Comparison of ENCODE assay signal across 26 cellular contexts in genomic region chr9:86809151-86809550, GRCh38.
DNase-seq lines count a peak whose midpoint lies in the region; ATAC-seq, FAIRE-seq and TF ChIP-seq lines count a peak whose summit lies in the region.
"Had no signal": no experiment of that assay in that cellular context is flagged by ENCODE, and none has a peak within 500 bp of the region (broad histone marks: within the 10 kb centered on the region; RNA-seq: fewer than 3 reads in every experiment).

No MANE protein-coding gene starts in this region.

- H4K20me1 ChIP-seq in neural progenitor cell (ENCODE audit: low read depth), result no peaks in the 10 kb centered on the region
- H4K20me1 ChIP-seq: BLaER1 treated with 17β-estradiol and CSF1 and Interleukin-3, amounts not matched to agents 10 nM and 100 nM had no signal

- no peak overlapping the region for H3K4me3 ChIP-seq in neural progenitor cell
- H3K4me3 ChIP-seq in trophoblast cell (ENCODE audit: low read depth, low read length), result no peak overlapping the region
- no peak overlapping the region for H3K4me3 ChIP-seq in pancreas
- H3K4me3 ChIP-seq: A549; BLaER1 treated with 17β-estradiol and CSF1 and Interleukin-3, amounts not matched to agents 10 nM and 100 nM; GM12878 had no signal

- no peak for FAIRE-seq in pancreas (lab: Jason Lieb, UNC)
- FAIRE-seq: A549, GM12878, GM12892, GM18507 had no signal

- no peaks in the 10 kb centered on the region for H3K79me1 ChIP-seq in trophoblast cell (ENCODE audit: low read length)

- H3K4me2 ChIP-seq in neural progenitor cell, result no peak overlapping the region
- no peak overlapping the region for H3K4me2 ChIP-seq in trophoblast cell (ENCODE audit: low read length)
- H3K4me2 ChIP-seq: A549; BLaER1 treated with 17β-estradiol and CSF1 and Interleukin-3, amounts not matched to agents 10 nM and 100 nM had no signal

- H3K9me3 Mint-ChIP-seq in nephron (no peaks in the 10 kb centered on the region), neural progenitor cell (peaks cover 3% of the 10 kb centered on the region), endothelial cell (ENCODE audit: unreplicated experiment) (no peaks in the 10 kb centered on the region)
- H3K9me3 Mint-ChIP-seq: CD4-positive, alpha-beta T cell; CD8-positive, alpha-beta T cell had no signal

- H3K9ac ChIP-seq in neural progenitor cell, result no peak overlapping the region
- H3K9ac ChIP-seq in trophoblast cell (ENCODE audit: low read length), result no peak overlapping the region
- H3K9ac ChIP-seq: BLaER1 treated with 17β-estradiol and CSF1 and Interleukin-3, amounts not matched to agents 10 nM and 100 nM had no signal

- no peaks in the 10 kb centered on the region for H3F3A ChIP-seq in neural progenitor cell (ENCODE audit: low read depth)

- H2AFZ ChIP-seq in neural progenitor cell (replicated peaks) (no peak overlapping the region), trophoblast cell (ENCODE audit: insufficient read depth, low read length, poor library complexity) (no peak overlapping the region)

- H3K23ac ChIP-seq in trophoblast cell (ENCODE audit: low read length), result no peak overlapping the region

- no peaks in the 10 kb centered on the region for H3K36me3 Mint-ChIP-seq in nephron (ENCODE audit: low read depth)
- H3K36me3 Mint-ChIP-seq in neural progenitor cell, result no peaks in the 10 kb centered on the region
- H3K36me3 Mint-ChIP-seq in endothelial cell (ENCODE audit: low read depth, unreplicated experiment), result no peaks in the 10 kb centered on the region
- H3K36me3 Mint-ChIP-seq: CD8-positive, alpha-beta T cell had no signal

- no peak overlapping the region for H2BK12ac ChIP-seq in trophoblast cell (ENCODE audit: low read length)

- TF ChIP-seq CTCF in nephron (IDR thresholded peaks at IDR 0.05; ENCODE audit: unreplicated experiment in 3 of 3) (no peak), neural progenitor cell (IDR thresholded peaks at IDR 0.05) (no peak), endothelial cell (IDR thresholded peaks at IDR 0.05; ENCODE audit: unreplicated experiment) (no peak), pancreas (IDR thresholded peaks at IDR 0.05) (no peak)

- no peaks in the 10 kb centered on the region for H3K36me3 ChIP-seq in neural progenitor cell
- H3K36me3 ChIP-seq in trophoblast cell (ENCODE audit: control insufficient read depth in 1 of 2, insufficient read depth in 2 of 2, low read length in 2 of 2), result no peaks in the 10 kb centered on the region
- no peaks in the 10 kb centered on the region for H3K36me3 ChIP-seq in pancreas
- H3K36me3 ChIP-seq: BLaER1 treated with 17β-estradiol and CSF1 and Interleukin-3, amounts not matched to agents 10 nM and 100 nM had no signal

- no peak overlapping the region for H2BK120ac ChIP-seq in trophoblast cell (ENCODE audit: insufficient read depth, low read length, poor library complexity)

- H3K4me1 ChIP-seq in neural progenitor cell (peaks cover 17% of the 10 kb centered on the region), trophoblast cell (ENCODE audit: control insufficient read depth in 1 of 2, insufficient read depth in 2 of 2, low read length in 2 of 2) (peaks cover 2% of the 10 kb centered on the region in 2 experiments), pancreas (no peaks in the 10 kb centered on the region)
- H3K4me1 ChIP-seq: A549; BLaER1 treated with 17β-estradiol and CSF1 and Interleukin-3, amounts not matched to agents 10 nM and 100 nM had no signal

- H3K27me3 ChIP-seq in neural progenitor cell (no peaks in the 10 kb centered on the region), trophoblast cell (ENCODE audit: insufficient read depth, low read length) (no peaks in the 10 kb centered on the region), pancreas (no peaks in the 10 kb centered on the region)
- H3K27me3 ChIP-seq: BLaER1 treated with 17β-estradiol and CSF1 and Interleukin-3, amounts not matched to agents 10 nM and 100 nM had no signal

- H3K79me2 ChIP-seq in neural progenitor cell (ENCODE audit: low read depth) (no peaks in the 10 kb centered on the region), trophoblast cell (ENCODE audit: control insufficient read depth, insufficient read depth, low read length, poor library complexity) (no peaks in the 10 kb centered on the region)

- no CpG with 5 or more reads among the region's 6 CpGs for WGBS in trophoblast cell (ENCODE audit: extremely low coverage, insufficient coverage, insufficient read length)
- WGBS in pancreas, 2 donors, result 82 to 88% methylated on average over 6 of the region's 6 CpGs

- peak overlapping the region in 2 of 3 experiments; percentile 81 to 83 for H3K27ac Mint-ChIP-seq in nephron
- no peak overlapping the region for H3K27ac Mint-ChIP-seq in neural progenitor cell
- H3K27ac Mint-ChIP-seq in endothelial cell (ENCODE audit: unreplicated experiment), result no peak overlapping the region
- H3K27ac Mint-ChIP-seq: B cell; CD4-positive, alpha-beta T cell; CD8-positive, alpha-beta T cell had no signal

- H4K8ac ChIP-seq in trophoblast cell (ENCODE audit: low read depth, low read length), result no peak overlapping the region

- H3K27me3 Mint-ChIP-seq in nephron (ENCODE audit: low read depth), result no peaks in the 10 kb centered on the region
- peaks cover 5% of the 10 kb centered on the region for H3K27me3 Mint-ChIP-seq in neural progenitor cell (ENCODE audit: insufficient read depth, low read depth)
- no peaks in the 10 kb centered on the region for H3K27me3 Mint-ChIP-seq in endothelial cell (ENCODE audit: unreplicated experiment)
- H3K27me3 Mint-ChIP-seq: B cell had no signal

- no peaks in the 10 kb centered on the region for H3K9me3 ChIP-seq in neural progenitor cell (ENCODE audit: low read depth)
- H3K9me3 ChIP-seq in trophoblast cell (ENCODE audit: insufficient read depth, low read depth, low read length), result no peaks in the 10 kb centered on the region
- H3K9me3 ChIP-seq in pancreas, result no peaks in the 10 kb centered on the region
- H3K9me3 ChIP-seq: A549 had no signal

- H3K4ac ChIP-seq in trophoblast cell (ENCODE audit: low read depth, low read length), result no peak overlapping the region

- H3K18ac ChIP-seq in trophoblast cell (ENCODE audit: low read length), result no peak overlapping the region

- H3K4me1 Mint-ChIP-seq in nephron (peaks cover 29% of the 10 kb centered on the region), neural progenitor cell (peaks cover 15% of the 10 kb centered on the region), endothelial cell (ENCODE audit: unreplicated experiment) (peaks cover under 1% of the 10 kb centered on the region)
- H3K4me1 Mint-ChIP-seq: B cell had no signal

- H2AK5ac ChIP-seq in trophoblast cell (ENCODE audit: low read length), result no peak overlapping the region

- CTCF ChIA-PET in HEK293T (lab: Yijun Ruan, JAX), result no interaction called here

- no peak overlapping the region for H3K27ac ChIP-seq in neural progenitor cell
- H3K27ac ChIP-seq in trophoblast cell (ENCODE audit: low read depth, low read length), result no peak overlapping the region
- H3K27ac ChIP-seq in pancreas, result no peak overlapping the region
- H3K27ac ChIP-seq: 22Rv1; A549; BLaER1 treated with 17β-estradiol and CSF1 and Interleukin-3, amounts not matched to agents 10 nM and 100 nM; C4-2B had no signal

- no peak overlapping the region for H4K91ac ChIP-seq in trophoblast cell (ENCODE audit: low read depth, low read length)

- no peak overlapping the region for H2BK5ac ChIP-seq in trophoblast cell (ENCODE audit: low read depth, low read length, poor library complexity)

- DNase-seq in HEK293T (ENCODE audit: extremely low spot score) (no peak), neural progenitor cell (ENCODE audit: low spot score) (no peak), trophoblast cell (peak; percentile 86 to 87), SKM-1 (lab: John Stamatoyannopoulos, UW; ENCODE audit: unreplicated experiment) (no peak), endothelial cell (ENCODE audit: low spot score) (no peak), pancreas (no peak), SHP77 (lab: John Stamatoyannopoulos, UW) (no peak)
- DNase-seq: AML-193; CD4-positive, alpha-beta T cell; CD8-positive, alpha-beta T cell; DMS 273 treated with DMSO at 0.1 percent for 48 hours; DMS153; DMS53; DMS79; DND-41; EL; GDM1 had no signal

- no peak for ATAC-seq in pancreas
- ATAC-seq: A549; CD8-positive, alpha-beta T cell; GM12878 had no signal

- H4K12ac ChIP-seq in trophoblast cell (ENCODE audit: low read depth, low read length), result no peak overlapping the region

- no peak overlapping the region for H3K14ac ChIP-seq in trophoblast cell (ENCODE audit: low read length)

- intact Hi-C loops in pancreas (cut with DNase I), result no loop called here

- peak overlapping the region in 2 of 3 experiments; percentile 5 to 17 for H3K4me3 Mint-ChIP-seq in nephron
- H3K4me3 Mint-ChIP-seq in neural progenitor cell, result peak overlapping the region; percentile 17
- no peak overlapping the region for H3K4me3 Mint-ChIP-seq in endothelial cell (ENCODE audit: unreplicated experiment)
- H3K4me3 Mint-ChIP-seq: B cell; CD4-positive, alpha-beta T cell; CD8-positive, alpha-beta T cell had no signal

- POLR2A ChIA-PET in HEK293T (lab: Yijun Ruan, JAX), result no interaction called here

TF ChIP-seq in HEK293T, 16 proteins besides CTCF, POLR2A, EP300 and RAD21:
- TF ChIP-seq PKNOX1 (IDR thresholded peaks at IDR 0.05) (0 out of 2 replicates have a peak, but pooled peaks have one; percentile 11), CTBP1 (IDR thresholded peaks at IDR 0.05; ENCODE audit: borderline replicate concordance) (no peak), NFRKB (IDR thresholded peaks at IDR 0.05) (no peak), FOXK2 (IDR thresholded peaks at IDR 0.05) (no peak), FOXM1 (IDR thresholded peaks at IDR 0.05; ENCODE audit: borderline replicate concordance) (no peak)

Comparison
In these comparisons a context has a peak if more than half of its experiments do, and no peak if none do; other contexts are left out.
1. DNase-seq: peak in trophoblast cell (2 of 2); none in HEK293T (single experiment), neural progenitor cell (single experiment), SKM-1 (single experiment), endothelial cell (single experiment), pancreas (0 of 6) and SHP77 (0 of 2).
2. H3K27ac Mint-ChIP-seq: peak in nephron (2 of 3); none in neural progenitor cell (single experiment) and endothelial cell (single experiment).